18 cellular contexts compared by ENCODE assay signal in the genomic region with DNA sequence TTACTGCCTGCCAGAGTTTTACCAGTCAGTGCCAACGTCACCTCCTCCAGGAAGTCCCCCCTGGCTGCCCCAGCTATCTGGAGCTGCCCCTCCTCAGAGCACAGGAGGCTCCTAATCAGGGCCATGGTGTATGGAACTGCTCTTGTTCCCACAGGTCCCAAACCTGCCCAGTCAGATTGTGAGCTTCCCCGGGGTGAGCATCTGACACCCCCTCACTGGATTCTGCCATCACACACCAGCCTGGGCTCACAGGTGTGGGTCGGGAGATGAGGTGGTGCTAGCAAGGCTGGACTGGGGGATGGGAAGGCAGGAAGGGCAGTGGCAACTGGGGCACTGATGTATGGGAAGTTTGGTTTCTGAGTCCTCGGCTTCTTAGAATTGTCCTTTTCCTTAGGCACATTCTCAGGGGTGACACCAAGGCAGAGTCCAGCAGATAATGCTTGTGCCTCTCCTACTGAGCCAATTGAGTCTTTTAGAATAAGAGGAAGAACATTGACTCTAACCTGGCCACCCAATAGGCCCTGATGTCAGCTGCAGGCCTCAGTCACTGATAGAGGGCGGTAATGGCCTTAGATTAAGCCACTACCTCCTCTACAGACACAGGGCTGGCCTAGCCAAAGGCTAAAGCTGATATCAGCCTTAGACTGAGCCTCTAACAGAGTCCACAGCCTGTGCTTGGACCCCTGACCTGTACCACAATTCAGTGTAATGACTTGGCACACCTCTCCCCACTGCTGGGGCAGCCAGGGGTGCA.
DNase-seq lines count a peak whose midpoint lies in the region; ATAC-seq and TF ChIP-seq lines count a peak whose summit lies in the region.
"Had no signal": no experiment of that assay in that cellular context is flagged by ENCODE, and none has a peak within 500 bp of the region (broad histone marks: within the 10 kb centered on the region; RNA-seq: fewer than 3 reads in every experiment).

No MANE protein-coding gene starts in this region.

- H3F3A ChIP-seq in GM23338 (replicated peaks; ENCODE audit: low read depth): no peaks in the 10 kb centered on the region

- no peaks in the 10 kb centered on the region for H3K36me3 Mint-ChIP-seq in GM23338 (ENCODE audit: low read depth)
- H3K36me3 Mint-ChIP-seq: CD8-positive, alpha-beta T cell had no signal

- ATAC-seq in GM23338 (peak; percentile 67), left lobe of liver (peak; percentile 16), heart left ventricle (no peak), GM21367 (IDR thresholded peaks at IDR 0.05; ENCODE audit: unreplicated experiment) (no peak), HG03354 (IDR thresholded peaks at IDR 0.05; ENCODE audit: poor library complexity, severe bottlenecking, unreplicated experiment) (no peak)
- ATAC-seq: CD8-positive, alpha-beta T cell; Panc1; Right ventricle myocardium inferior had no signal

- no peaks in the 10 kb centered on the region for H3K27me3 ChIP-seq in GM23338 (ENCODE audit: insufficient read depth)
- no peaks in the 10 kb centered on the region for H3K27me3 ChIP-seq in heart left ventricle
- H3K27me3 ChIP-seq: BLaER1, MG63 had no signal

- H3K4me1 Mint-ChIP-seq in GM23338: peaks cover 4% of the 10 kb centered on the region

- H3K9me2 ChIP-seq in GM23338 (ENCODE audit: insufficient read depth): peaks cover 3% of the 10 kb centered on the region; the same call in 1 of the 2 replicates

- TF ChIP-seq CTCF in GM23338 (conservative IDR thresholded peaks at IDR 0.05; ENCODE audit: low read depth in 2 of 2) (peak in 1 of 2 experiments; percentile 57; a peak in 2 of 4 replicates), heart left ventricle (IDR thresholded peaks at IDR 0.05) (no peak)

- no peaks in the 10 kb centered on the region for H3K36me3 ChIP-seq in GM23338 (ENCODE audit: insufficient read depth)
- H3K36me3 ChIP-seq in heart left ventricle: no peaks in the 10 kb centered on the region
- H3K36me3 ChIP-seq: BLaER1, MG63 had no signal

- no peaks in the 10 kb centered on the region for H3K9me3 ChIP-seq in heart left ventricle
- H3K9me3 ChIP-seq: BLaER1, MG63 had no signal

- H3K27ac ChIP-seq in GM23338 (ENCODE audit: low read depth): no peak overlapping the region
- no peak overlapping the region for H3K27ac ChIP-seq in heart left ventricle
- H3K27ac ChIP-seq: BLaER1, GM23248, KMS-11 had no signal

- H3K4me3 Mint-ChIP-seq in GM23338: no peak overlapping the region
- H3K4me3 Mint-ChIP-seq: CD8-positive, alpha-beta T cell had no signal

- no peak overlapping the region for H3K4me2 ChIP-seq in GM23338
- H3K4me2 ChIP-seq: BLaER1, KMS-11 had no signal

- intact Hi-C loops in heart left ventricle (cut with DNase I): no loop called here

- no peaks in the 10 kb centered on the region for H3K27me3 Mint-ChIP-seq in GM23338 (ENCODE audit: insufficient read depth, low read depth, poor library complexity)

- H3K4me3 ChIP-seq in GM23338 (no peak overlapping the region), heart left ventricle (no peak overlapping the region)
- H3K4me3 ChIP-seq: BLaER1, GM23248, MG63 had no signal

- no peaks in the 10 kb centered on the region for H4K20me1 ChIP-seq in GM23338 (replicated peaks; ENCODE audit: insufficient read depth)
- H4K20me1 ChIP-seq: BLaER1 had no signal

- no peaks in the 10 kb centered on the region for H3K4me1 ChIP-seq in GM23338 (ENCODE audit: insufficient read depth)
- no peaks in the 10 kb centered on the region for H3K4me1 ChIP-seq in heart left ventricle
- H3K4me1 ChIP-seq: BLaER1 had no signal

- H2AFZ ChIP-seq in GM23338: peak overlapping the region; percentile 52; the same call in 1 of the 2 replicates
- H2AFZ ChIP-seq: GM23248 had no signal

- DNase-seq in GM23338 (ENCODE audit: low spot score) (no peak), OCI-M1 (lab: John Stamatoyannopoulos, UW) (peak; percentile 5), ecto neural progenitor cell (ENCODE audit: low spot score) (peak; percentile 42), left lobe of liver (ENCODE audit: low spot score) (no peak), NCI-H2081 (lab: John Stamatoyannopoulos, UW) (no peak), heart left ventricle (no peak)
- DNase-seq: CD8-positive, alpha-beta T cell; GM23248; MG63; NCI-H1105; NCI-H187; NCI-H526 treated with DMSO at 0.1 percent for 48 hours had no signal

- no peaks in the 10 kb centered on the region for H3K79me2 ChIP-seq in GM23338 (replicated peaks; ENCODE audit: insufficient read depth)

- no peak for TF ChIP-seq POLR2A in heart left ventricle (IDR thresholded peaks at IDR 0.05)

- WGBS in heart left ventricle, 4 donors: 80 to 82% (median 80%) methylated on average over 4 to 5 of the region's 5 CpGs

- H3K9me3 Mint-ChIP-seq in GM23338: no peaks in the 10 kb centered on the region; the same call in 2 of the 3 replicates
- H3K9me3 Mint-ChIP-seq: CD8-positive, alpha-beta T cell had no signal

- H3K27ac Mint-ChIP-seq in GM23338: no peak overlapping the region
- H3K27ac Mint-ChIP-seq: CD8-positive, alpha-beta T cell had no signal

TF ChIP-seq in GM23338, 12 proteins besides CTCF, POLR2A, EP300 and RAD21 (continues in another document):
- TF ChIP-seq ZNF331 (CRISPR knock-in tag; IDR thresholded peaks at IDR 0.05; ENCODE audit: low read depth) (no peak), NANOG (IDR thresholded peaks at IDR 0.05; ENCODE audit: borderline replicate concordance) (no peak), CREB1 (CRISPR knock-in tag; IDR thresholded peaks at IDR 0.05; ENCODE audit: low read depth) (no peak), EZH2phosphoT487 (IDR thresholded peaks at IDR 0.05; ENCODE audit: unreplicated experiment) (no peak), STAT1 (IDR thresholded peaks at IDR 0.05; ENCODE audit: unreplicated experiment) (no peak), JUNB (IDR thresholded peaks at IDR 0.05; ENCODE audit: unreplicated experiment) (no peak)
- TF ChIP-seq, protein P1, sequence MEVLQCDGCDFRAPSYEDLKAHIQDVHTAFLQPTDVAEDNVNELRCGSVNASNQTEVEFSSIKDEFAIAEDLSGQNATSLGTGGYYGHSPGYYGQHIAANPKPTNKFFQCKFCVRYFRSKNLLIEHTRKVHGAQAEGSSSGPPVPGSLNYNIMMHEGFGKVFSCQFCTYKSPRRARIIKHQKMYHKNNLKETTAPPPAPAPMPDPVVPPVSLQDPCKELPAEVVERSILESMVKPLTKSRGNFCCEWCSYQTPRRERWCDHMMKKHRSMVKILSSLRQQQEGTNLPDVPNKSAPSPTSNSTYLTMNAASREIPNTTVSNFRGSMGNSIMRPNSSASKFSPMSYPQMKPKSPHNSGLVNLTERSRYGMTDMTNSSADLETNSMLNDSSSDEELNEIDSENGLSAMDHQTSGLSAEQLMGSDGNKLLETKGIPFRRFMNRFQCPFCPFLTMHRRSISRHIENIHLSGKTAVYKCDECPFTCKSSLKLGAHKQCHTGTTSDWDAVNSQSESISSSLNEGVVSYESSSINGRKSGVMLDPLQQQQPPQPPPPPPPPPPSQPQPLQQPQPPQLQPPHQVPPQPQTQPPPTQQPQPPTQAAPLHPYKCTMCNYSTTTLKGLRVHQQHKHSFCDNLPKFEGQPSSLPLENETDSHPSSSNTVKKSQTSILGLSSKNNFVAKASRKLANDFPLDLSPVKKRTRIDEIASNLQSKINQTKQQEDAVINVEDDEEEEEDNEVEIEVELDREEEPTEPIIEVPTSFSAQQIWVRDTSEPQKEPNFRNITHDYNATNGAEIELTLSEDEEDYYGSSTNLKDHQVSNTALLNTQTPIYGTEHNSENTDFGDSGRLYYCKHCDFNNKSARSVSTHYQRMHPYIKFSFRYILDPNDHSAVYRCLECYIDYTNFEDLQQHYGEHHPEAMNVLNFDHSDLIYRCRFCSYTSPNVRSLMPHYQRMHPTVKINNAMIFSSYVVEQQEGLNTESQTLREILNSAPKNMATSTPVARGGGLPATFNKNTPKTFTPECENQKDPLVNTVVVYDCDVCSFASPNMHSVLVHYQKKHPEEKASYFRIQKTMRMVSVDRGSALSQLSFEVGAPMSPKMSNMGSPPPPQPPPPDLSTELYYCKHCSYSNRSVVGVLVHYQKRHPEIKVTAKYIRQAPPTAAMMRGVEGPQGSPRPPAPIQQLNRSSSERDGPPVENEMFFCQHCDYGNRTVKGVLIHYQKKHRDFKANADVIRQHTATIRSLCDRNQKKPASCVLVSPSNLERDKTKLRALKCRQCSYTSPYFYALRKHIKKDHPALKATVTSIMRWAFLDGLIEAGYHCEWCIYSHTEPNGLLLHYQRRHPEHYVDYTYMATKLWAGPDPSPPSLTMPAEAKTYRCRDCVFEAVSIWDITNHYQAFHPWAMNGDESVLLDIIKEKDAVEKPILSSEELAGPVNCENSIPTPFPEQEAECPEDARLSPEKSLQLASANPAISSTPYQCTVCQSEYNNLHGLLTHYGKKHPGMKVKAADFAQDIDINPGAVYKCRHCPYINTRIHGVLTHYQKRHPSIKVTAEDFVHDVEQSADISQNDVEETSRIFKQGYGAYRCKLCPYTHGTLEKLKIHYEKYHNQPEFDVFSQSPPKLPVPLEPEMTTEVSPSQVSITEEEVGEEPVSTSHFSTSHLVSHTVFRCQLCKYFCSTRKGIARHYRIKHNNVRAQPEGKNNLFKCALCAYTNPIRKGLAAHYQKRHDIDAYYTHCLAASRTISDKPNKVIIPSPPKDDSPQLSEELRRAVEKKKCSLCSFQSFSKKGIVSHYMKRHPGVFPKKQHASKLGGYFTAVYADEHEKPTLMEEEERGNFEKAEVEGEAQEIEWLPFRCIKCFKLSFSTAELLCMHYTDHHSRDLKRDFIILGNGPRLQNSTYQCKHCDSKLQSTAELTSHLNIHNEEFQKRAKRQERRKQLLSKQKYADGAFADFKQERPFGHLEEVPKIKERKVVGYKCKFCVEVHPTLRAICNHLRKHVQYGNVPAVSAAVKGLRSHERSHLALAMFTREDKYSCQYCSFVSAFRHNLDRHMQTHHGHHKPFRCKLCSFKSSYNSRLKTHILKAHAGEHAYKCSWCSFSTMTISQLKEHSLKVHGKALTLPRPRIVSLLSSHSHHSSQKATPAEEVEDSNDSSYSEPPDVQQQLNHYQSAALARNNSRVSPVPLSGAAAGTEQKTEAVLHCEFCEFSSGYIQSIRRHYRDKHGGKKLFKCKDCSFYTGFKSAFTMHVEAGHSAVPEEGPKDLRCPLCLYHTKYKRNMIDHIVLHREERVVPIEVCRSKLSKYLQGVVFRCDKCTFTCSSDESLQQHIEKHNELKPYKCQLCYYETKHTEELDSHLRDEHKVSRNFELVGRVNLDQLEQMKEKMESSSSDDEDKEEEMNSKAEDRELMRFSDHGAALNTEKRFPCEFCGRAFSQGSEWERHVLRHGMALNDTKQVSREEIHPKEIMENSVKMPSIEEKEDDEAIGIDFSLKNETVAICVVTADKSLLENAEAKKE (CRISPR knock-in tag; IDR thresholded peaks at IDR 0.05): no peak

Comparison
In these comparisons a context has a peak if more than half of its experiments do, and no peak if none do; other contexts are left out.
1. ATAC-seq: peak in GM23338 (single experiment) and left lobe of liver (single experiment); none in heart left ventricle (0 of 4), GM21367 (single experiment) and HG03354 (single experiment).
2. DNase-seq: peak in OCI-M1 (single experiment) and ecto neural progenitor cell (single experiment); none in GM23338 (single experiment), left lobe of liver (single experiment), NCI-H2081 (0 of 2) and heart left ventricle (0 of 5).